Comparison of ENCODE assay signal across 1 cellular context in the genomic region with DNA sequence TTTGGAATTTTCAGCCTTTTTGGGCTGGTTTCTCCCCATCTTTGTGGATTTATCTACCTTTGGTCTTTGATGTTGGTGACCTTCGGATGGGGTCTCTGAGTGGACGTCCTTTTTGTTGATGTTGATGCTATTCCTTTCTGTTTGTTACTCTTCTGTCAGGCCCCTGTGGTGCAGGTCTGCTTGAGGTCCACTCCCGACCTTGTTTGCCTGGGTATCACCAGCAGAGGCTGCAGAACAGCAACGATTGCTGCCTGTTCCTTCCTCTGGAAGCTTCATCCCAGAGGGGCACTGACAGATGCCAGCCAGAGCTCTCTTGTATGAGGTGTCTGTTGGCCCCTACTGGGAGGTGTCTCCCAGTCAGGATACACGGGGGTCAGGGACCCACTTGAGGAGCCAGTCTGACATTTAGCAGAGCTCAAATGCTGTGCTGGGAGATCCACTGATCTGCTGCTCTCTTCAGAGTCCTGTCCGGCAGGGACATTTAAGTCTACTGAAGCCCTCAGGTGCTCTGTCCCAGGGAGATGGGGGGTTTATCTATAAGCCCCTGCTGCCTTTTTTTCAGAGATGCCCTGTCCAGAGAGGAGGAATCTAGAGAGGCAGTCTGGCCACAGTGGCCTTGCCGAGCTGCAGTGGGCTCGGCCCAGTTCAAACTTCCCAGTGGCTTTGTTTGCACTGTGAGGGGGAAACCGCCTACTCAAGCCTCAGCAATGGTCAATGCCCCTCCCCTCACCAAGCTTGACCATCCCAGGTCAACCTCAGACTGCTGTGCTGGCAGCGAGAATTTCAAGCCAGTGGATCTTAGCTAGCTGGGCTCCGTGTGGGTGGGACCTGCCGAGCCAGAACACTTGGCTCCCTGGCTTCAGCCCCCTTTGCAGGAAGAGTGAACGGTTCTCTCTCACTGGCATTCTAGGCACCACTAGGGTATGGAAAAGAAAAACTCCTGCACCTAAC.
TF ChIP-seq lines count a peak whose summit lies in the region.

No MANE protein-coding gene starts in this region.

TF ChIP-seq in HepG2, 621 proteins besides CTCF, POLR2A, EP300 and RAD21 (continued from another document):
- TF ChIP-seq ZNF609 (CRISPR knock-in tag; IDR thresholded peaks at IDR 0.05; ENCODE audit: borderline replicate concordance): peak; percentile 82
- TF ChIP-seq ZKSCAN5 (CRISPR knock-in tag; IDR thresholded peaks at IDR 0.05): peak; percentile 40; the same call in 1 of the 2 replicates
- TF ChIP-seq ZNF234 (CRISPR knock-in tag; conservative IDR thresholded peaks at IDR 0.05): 0 out of 2 replicates have a peak, but pooled peaks have one; percentile 63
- TF ChIP-seq, protein P1, sequence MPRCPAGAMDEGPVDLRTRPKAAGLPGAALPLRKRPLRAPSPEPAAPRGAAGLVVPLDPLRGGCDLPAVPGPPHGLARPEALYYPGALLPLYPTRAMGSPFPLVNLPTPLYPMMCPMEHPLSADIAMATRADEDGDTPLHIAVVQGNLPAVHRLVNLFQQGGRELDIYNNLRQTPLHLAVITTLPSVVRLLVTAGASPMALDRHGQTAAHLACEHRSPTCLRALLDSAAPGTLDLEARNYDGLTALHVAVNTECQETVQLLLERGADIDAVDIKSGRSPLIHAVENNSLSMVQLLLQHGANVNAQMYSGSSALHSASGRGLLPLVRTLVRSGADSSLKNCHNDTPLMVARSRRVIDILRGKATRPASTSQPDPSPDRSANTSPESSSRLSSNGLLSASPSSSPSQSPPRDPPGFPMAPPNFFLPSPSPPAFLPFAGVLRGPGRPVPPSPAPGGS (CRISPR knock-in tag; IDR thresholded peaks at IDR 0.05): peak; percentile 59; the same call in 1 of the 2 replicates
